Comparison of ENCODE assay signal across 23 cellular contexts in the genomic region with DNA sequence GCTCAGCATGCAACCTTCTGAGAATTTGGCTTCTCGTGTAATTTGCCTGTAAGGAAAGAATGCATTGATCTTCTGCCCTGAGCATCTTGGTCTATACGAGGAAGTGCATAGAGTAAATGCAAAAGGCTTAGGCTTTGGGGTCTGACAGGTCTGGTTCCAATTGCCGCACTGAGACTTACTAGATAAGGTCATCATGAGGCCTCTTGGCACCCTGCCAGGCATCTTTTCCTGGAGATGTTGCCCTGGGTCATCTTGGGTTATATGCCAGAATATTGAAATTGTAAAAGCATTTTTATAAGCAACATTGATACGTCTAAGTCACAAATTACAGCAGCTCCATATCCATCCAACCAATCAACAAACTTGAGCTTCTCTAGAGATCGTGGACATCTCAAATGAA.
"Had no signal": no experiment of that assay in that cellular context is flagged by ENCODE, and none has a peak within 500 bp of the region (broad histone marks: within the 10 kb centered on the region; RNA-seq: fewer than 3 reads in every experiment).

No MANE protein-coding gene starts in this region.

- H2AFZ ChIP-seq: hepatocyte had no signal

- H3K9me3 ChIP-seq: colonic mucosa, esophagus muscularis mucosa, gastroesophageal sphincter, heart left ventricle, lower lobe of right lung, mucosa of descending colon had no signal

- H3K4me3 ChIP-seq: colonic mucosa, esophagus muscularis mucosa, gastroesophageal sphincter, heart left ventricle, hepatocyte, lower lobe of right lung, mucosa of descending colon had no signal

- H3K79me2 ChIP-seq: hepatocyte had no signal

- ATAC-seq: effector memory CD8-positive, alpha-beta T cell; foreskin keratinocyte; gastroesophageal sphincter; heart left ventricle; left colon; left lobe of liver; left ventricle myocardium superior; lower lobe of right lung; mucosa of descending colon had no signal

- H3K4me1 ChIP-seq: colonic mucosa, esophagus muscularis mucosa, gastroesophageal sphincter, heart left ventricle, lower lobe of right lung had no signal

- H3K27ac ChIP-seq: colonic mucosa, epithelial cell of prostate, esophagus muscularis mucosa, foreskin keratinocyte, gastroesophageal sphincter, heart left ventricle, hepatocyte, lower lobe of right lung had no signal

- H3K27me3 ChIP-seq: colonic mucosa, esophagus muscularis mucosa, foreskin keratinocyte, gastroesophageal sphincter, heart left ventricle, hepatocyte had no signal

- H3K4me2 ChIP-seq: hepatocyte had no signal

- DNase-seq: colonic mucosa; cortex of kidney; effector CD8-positive, alpha-beta T cell; effector memory CD8-positive, alpha-beta T cell; endodermal cell; foreskin keratinocyte; heart left ventricle; hypothalamus; immature natural killer cell; islet precursor cell; kidney; kidney glomerular epithelial cell; left ventricle myocardium superior; lower lobe of right lung; mesenchymal stem cell; mucosa of descending colon; naive B cell had no signal

- H3K36me3 ChIP-seq: colonic mucosa, esophagus muscularis mucosa, gastroesophageal sphincter, heart left ventricle, lower lobe of right lung had no signal
